In the genomic region with DNA sequence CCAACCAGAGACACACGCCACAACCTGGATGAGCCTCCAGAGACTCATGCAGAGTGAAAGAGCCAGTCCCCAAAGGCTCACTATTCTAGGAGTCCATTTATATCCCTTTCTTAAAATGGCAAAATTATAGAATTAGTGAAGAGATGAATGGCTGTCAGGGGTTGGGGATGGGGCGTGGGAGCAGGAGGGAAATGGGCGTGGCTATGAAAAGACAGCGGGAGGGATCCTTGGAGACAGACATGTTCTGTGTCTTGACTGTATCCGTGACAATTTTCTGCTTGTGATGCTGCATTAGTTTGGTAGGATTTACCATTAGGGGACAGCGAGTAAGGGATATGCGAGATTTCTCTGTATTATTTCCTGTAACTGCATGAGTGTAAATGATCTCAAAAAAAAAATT, we compare ENCODE assay signal across 17 cellular contexts. TPM values are rescaled to one million over a fixed set of nuclear protein-coding genes. Genes with fewer than 3 reads are reported as not detected.
DNase-seq lines count a peak whose midpoint lies in the region; ATAC-seq and TF ChIP-seq lines count a peak whose summit lies in the region.
"Had no signal": no experiment of that assay in that cellular context is flagged by ENCODE, and none has a peak within 500 bp of the region (broad histone marks: within the 10 kb centered on the region; RNA-seq: fewer than 3 reads in every experiment).

No MANE protein-coding gene starts in this region.

- H3K36me3 Mint-ChIP-seq in MCF 10A (ENCODE audit: insufficient read depth, unreplicated experiment) = no peaks in the 10 kb centered on the region
- H3K36me3 Mint-ChIP-seq in central memory CD8-positive, alpha-beta T cell (ENCODE audit: insufficient read depth) = peaks cover 20% of the 10 kb centered on the region
- H3K36me3 Mint-ChIP-seq in nephron (ENCODE audit: low read depth) = peaks cover 4% of the 10 kb centered on the region

- H3K27me3 Mint-ChIP-seq in MCF 10A (ENCODE audit: insufficient read depth, unreplicated experiment) (no peaks in the 10 kb centered on the region), nephron (ENCODE audit: low read depth) (no peaks in the 10 kb centered on the region)
- H3K27me3 Mint-ChIP-seq in central memory CD8-positive, alpha-beta T cell = no peaks in the 10 kb centered on the region

- BruUV-seq in MCF 10A (replicated peaks; lab: Mats Ljungman, UMichigan) = no TSS peak

- ATAC-seq in central memory CD8-positive, alpha-beta T cell (replicated peaks; ENCODE audit: extremely low read depth, poor library complexity, severe bottlenecking) = no peak
- ATAC-seq in HG03159 (IDR thresholded peaks at IDR 0.05; ENCODE audit: unreplicated experiment) = no peak
- ATAC-seq: left lobe of liver, pancreas had no signal

- H3K4me3 ChIP-seq in breast epithelium = no peak overlapping the region
- H3K4me3 ChIP-seq in uterus = no peak overlapping the region
- H3K4me3 ChIP-seq in Peyer's patch = no peak overlapping the region
- H3K4me3 ChIP-seq: pancreas, sigmoid colon had no signal

- no peaks in the 10 kb centered on the region for H3K36me3 ChIP-seq in breast epithelium
- no peaks in the 10 kb centered on the region for H3K36me3 ChIP-seq in uterus
- H3K36me3 ChIP-seq in Peyer's patch = peaks cover 0 to 5% (median 0%) of the 10 kb centered on the region in 3 donors
- H3K36me3 ChIP-seq: pancreas had no signal

- TF ChIP-seq CTCF in MCF 10A (IDR thresholded peaks at IDR 0.05; ENCODE audit: unreplicated experiment) (no peak), breast epithelium (IDR thresholded peaks at IDR 0.05) (no peak), nephron (IDR thresholded peaks at IDR 0.05; ENCODE audit: unreplicated experiment in 3 of 3) (no peak), uterus (IDR thresholded peaks at IDR 0.05) (no peak), Peyer's patch (IDR thresholded peaks at IDR 0.05) (no peak)

- H3K27ac ChIP-seq in breast epithelium (peak overlapping the region in 1 of 2 donors; percentile 40), uterus (peak overlapping the region; percentile 84 to 92), Peyer's patch (peak overlapping the region in 2 of 4 donors; percentile 29 to 77)
- H3K27ac ChIP-seq: pancreas had no signal

- intact Hi-C loops in MCF 10A (cut with micrococcal nuclease) = no loop called here
- intact Hi-C loops in breast epithelium (cut with DNase I; ENCODE audit: low total_unique reads) = no loop called here
- intact Hi-C loops in uterus (cut with DNase I; ENCODE audit: low total_unique reads) = no loop called here

- peaks cover 11% of the 10 kb centered on the region in 2 donors for H3K4me1 ChIP-seq in breast epithelium
- peaks cover 31 to 63% of the 10 kb centered on the region in 2 donors for H3K4me1 ChIP-seq in uterus
- H3K4me1 ChIP-seq in Peyer's patch = peaks cover 5 to 74% (median 28%) of the 10 kb centered on the region in 4 donors

- H3K4me3 Mint-ChIP-seq in MCF 10A (ENCODE audit: unreplicated experiment) (no peak overlapping the region), nephron (no peak overlapping the region)
- H3K4me3 Mint-ChIP-seq in central memory CD8-positive, alpha-beta T cell = peak overlapping the region; percentile 55

- TF ChIP-seq POLR2A in breast epithelium (IDR thresholded peaks at IDR 0.05) (no peak), uterus (IDR thresholded peaks at IDR 0.05) (no peak), Peyer's patch (IDR thresholded peaks at IDR 0.05) (no peak)

- POLR2A ChIA-PET in MCF 10A (lab: Yijun Ruan, JAX) = no interaction called here

- CTCF ChIA-PET in MCF 10A (lab: Yijun Ruan, JAX) = no interaction called here

- no peak for DNase-seq in MCF 10A (ENCODE audit: unreplicated experiment)
- DNase-seq in breast epithelium (ENCODE audit: low spot score in 2 of 2) = no peak
- no peak for DNase-seq in central memory CD8-positive, alpha-beta T cell (ENCODE audit: low spot score in 2 of 2)
- DNase-seq in uterus = no peak
- DNase-seq in HUDEP-2 (lab: John Stamatoyannopoulos, UW; ENCODE audit: unreplicated experiment in 76 of 76) = no peak
- DNase-seq in Peyer's patch = no peak
- DNase-seq: activated naive CD4-positive, alpha-beta T cell treated with Interleukin-2 at 50 U/mL for 16 hours; DMS53; foreskin fibroblast; NCI-H187; NCI-H345; NK-92 treated with Interleukin-12 subunit alpha and Interleukin-12 subunit beta, amount 100 ng/mL, for 24 hours; pancreas; sigmoid colon had no signal

- H3K9me3 ChIP-seq in breast epithelium (no peaks in the 10 kb centered on the region), uterus (no peaks in the 10 kb centered on the region), Peyer's patch (no peaks in the 10 kb centered on the region)
- H3K9me3 ChIP-seq: pancreas, sigmoid colon had no signal

- H3K9me3 Mint-ChIP-seq in MCF 10A (ENCODE audit: unreplicated experiment) (no peaks in the 10 kb centered on the region), nephron (no peaks in the 10 kb centered on the region)
- no peaks in the 10 kb centered on the region for H3K9me3 Mint-ChIP-seq in central memory CD8-positive, alpha-beta T cell

- peak overlapping the region; percentile 81 for H3K27ac Mint-ChIP-seq in MCF 10A (ENCODE audit: low read depth, unreplicated experiment)
- H3K27ac Mint-ChIP-seq in central memory CD8-positive, alpha-beta T cell (ENCODE audit: low read depth) = peak overlapping the region; percentile 98
- H3K27ac Mint-ChIP-seq in nephron = peak overlapping the region; percentile 69 to 98 (median 97)

- H3K27me3 ChIP-seq in breast epithelium (no peaks in the 10 kb centered on the region), uterus (no peaks in the 10 kb centered on the region), Peyer's patch (no peaks in the 10 kb centered on the region)
- H3K27me3 ChIP-seq: pancreas, sigmoid colon had no signal

- H3K4me1 Mint-ChIP-seq in MCF 10A (ENCODE audit: insufficient read depth, unreplicated experiment) (peaks cover 33% of the 10 kb centered on the region), nephron (peaks cover 85% of the 10 kb centered on the region)
- H3K4me1 Mint-ChIP-seq in central memory CD8-positive, alpha-beta T cell = peaks cover 83% of the 10 kb centered on the region

RNA-seq across cellular contexts. Expression of gene FAM53B, which starts 33.0 kb away (rescaled TPM):
- total RNA-seq in MCF 10A (2022) (12.9 and 14.9 TPM in 2 replicates), breast epithelium (10 to 100 TPM; 17.0 to 39.7 (median 22.8) TPM), uterus (10 to 100 TPM; 10.9 to 94.3 (median 67.8) TPM), Peyer's patch (10 to 100 TPM; 72.7 to 92.1 (median 80.5) TPM)
